In genomic region chr4:128268970-128269369, GRCh38 we compare ENCODE assay signal across 25 cellular contexts.
"Had no signal": no experiment of that assay in that cellular context is flagged by ENCODE, and none has a peak within 500 bp of the region (broad histone marks: within the 10 kb centered on the region; RNA-seq: fewer than 3 reads in every experiment).

No MANE protein-coding gene starts in this region.

- H3K9me3 ChIP-seq: vagina had no signal

- H3K27me3 Mint-ChIP-seq: activated CD4-positive, alpha-beta memory T cell treated with anti-CD3 and anti-CD28 coated beads, Interleukin-2, amount 10 ng/mL, durations not matched to agents 7 days and 5 days; activated CD8-positive, alpha-beta memory T cell treated with anti-CD3 and anti-CD28 coated beads, Interleukin-2, amount 10 ng/mL, durations not matched to agents 7 days and 5 days; stimulated activated naive CD8-positive, alpha-beta T cell treated with anti-CD3 and anti-CD28 coated beads, Interleukin-15, Interleukin-2, amounts not matched to agents 100 ng/mL and 50 ng/mL, for 24 hours had no signal

- H3K27me3 ChIP-seq: esophagus muscularis mucosa, foreskin keratinocyte, heart left ventricle, left lung, upper lobe of left lung, vagina had no signal

- ATAC-seq: activated CD8-positive, alpha-beta memory T cell treated with anti-CD3 and anti-CD28 coated beads, Interleukin-2, amount 10 ng/mL, durations not matched to agents 7 days and 5 days; activated naive CD4-positive, alpha-beta T cell treated with anti-CD3 and anti-CD28 coated beads, Interleukin-2, amount 50 U/mL, for 72 hours; activated T-cell treated with anti-CD3 and anti-CD28 coated beads, Interleukin-2, amount 50 U/mL, for 72 hours; foreskin keratinocyte; heart left ventricle; left lung; lower lobe of right lung; sciatic nerve; stimulated activated effector memory CD8-positive, alpha-beta T cell treated with anti-CD3 and anti-CD28 coated beads, Interleukin-12 subunit alpha, Interleukin-12 subunit beta, amount 100 ng/mL, for 72 hours had no signal

- H3K4me3 Mint-ChIP-seq: activated CD4-positive, alpha-beta memory T cell treated with anti-CD3 and anti-CD28 coated beads, Interleukin-2, amount 10 ng/mL, durations not matched to agents 7 days and 5 days; activated CD4-positive, alpha-beta T cell treated with anti-CD3 and anti-CD28 coated beads, Interleukin-2, amount 10 ng/mL, durations not matched to agents 7 days and 5 days; activated CD8-positive, alpha-beta memory T cell treated with anti-CD3 and anti-CD28 coated beads, Interleukin-2, amount 10 ng/mL, durations not matched to agents 7 days and 5 days; activated T-cell treated with anti-CD3 and anti-CD28 coated beads, Interleukin-2, amount 50 U/mL, for 72 hours; stimulated activated effector memory CD8-positive, alpha-beta T cell treated with anti-CD3 and anti-CD28 coated beads, Interleukin-12 subunit alpha, Interleukin-12 subunit beta, amount 100 ng/mL, for 72 hours; stimulated activated naive CD8-positive, alpha-beta T cell treated with anti-CD3 and anti-CD28 coated beads, Interleukin-15, Interleukin-2, amounts not matched to agents 100 ng/mL and 50 ng/mL, for 24 hours had no signal

- H3K27ac Mint-ChIP-seq: activated CD4-positive, alpha-beta memory T cell treated with anti-CD3 and anti-CD28 coated beads, Interleukin-2, amount 10 ng/mL, durations not matched to agents 7 days and 5 days; activated CD4-positive, alpha-beta T cell treated with anti-CD3 and anti-CD28 coated beads, Interleukin-2, amount 10 ng/mL, durations not matched to agents 7 days and 5 days; activated CD8-positive, alpha-beta memory T cell treated with anti-CD3 and anti-CD28 coated beads, Interleukin-2, amount 10 ng/mL, durations not matched to agents 7 days and 5 days; activated naive CD4-positive, alpha-beta T cell treated with anti-CD3 and anti-CD28 coated beads, Interleukin-2, amount 50 U/mL, for 72 hours; activated T-cell treated with anti-CD3 and anti-CD28 coated beads, Interleukin-2, amount 50 U/mL, for 72 hours; stimulated activated effector memory CD8-positive, alpha-beta T cell treated with anti-CD3 and anti-CD28 coated beads, Interleukin-12 subunit alpha, Interleukin-12 subunit beta, amount 100 ng/mL, for 72 hours; stimulated activated naive CD8-positive, alpha-beta T cell treated with anti-CD3 and anti-CD28 coated beads, Interleukin-15, Interleukin-2, amounts not matched to agents 100 ng/mL and 50 ng/mL, for 24 hours had no signal

- DNase-seq: activated CD4-positive, alpha-beta memory T cell treated with anti-CD3 and anti-CD28 coated beads, Interleukin-2, amount 10 ng/mL, durations not matched to agents 7 days and 5 days; activated CD4-positive, alpha-beta T cell treated with anti-CD3 and anti-CD28 coated beads for 1 hour; activated CD4-positive, alpha-beta T cell treated with anti-CD3 and anti-CD28 coated beads, Interleukin-2, amount 10 ng/mL, durations not matched to agents 7 days and 5 days; activated CD8-positive, alpha-beta memory T cell treated with anti-CD3 and anti-CD28 coated beads, Interleukin-2, amount 10 ng/mL, durations not matched to agents 7 days and 5 days; activated naive CD4-positive, alpha-beta T cell; activated T-cell treated with anti-CD3 and anti-CD28 coated beads, Interleukin-2, amount 50 U/mL, for 72 hours; dermis blood vessel endothelial cell; effector CD4-positive, alpha-beta T cell; foreskin keratinocyte; heart left ventricle; hypothalamus; left lung; lower lobe of right lung; mesendoderm; posterior cingulate gyrus; stimulated activated CD4-positive, alpha-beta T cell treated with anti-CD3 and anti-CD28 coated beads, Interleukin-4, amount 100 ng/mL, for 24 hours; T-helper 2 cell; upper lobe of left lung had no signal

- H3K4me3 ChIP-seq: esophagus muscularis mucosa, heart left ventricle, left lung, lower lobe of right lung, skin epidermis, upper lobe of left lung, vagina had no signal

- H3K4me1 Mint-ChIP-seq: stimulated activated effector memory CD8-positive, alpha-beta T cell treated with anti-CD3 and anti-CD28 coated beads, Interleukin-12 subunit alpha, Interleukin-12 subunit beta, amount 100 ng/mL, for 72 hours had no signal

- H3K27ac ChIP-seq: esophagus muscularis mucosa, foreskin keratinocyte, heart left ventricle, left lung, lower lobe of right lung, skin epidermis, upper lobe of left lung, vagina had no signal

- H3K4me1 ChIP-seq: esophagus muscularis mucosa, foreskin keratinocyte, heart left ventricle, left lung, lower lobe of right lung, upper lobe of left lung, vagina had no signal
